16 cellular contexts compared by ENCODE assay signal in the genomic region with DNA sequence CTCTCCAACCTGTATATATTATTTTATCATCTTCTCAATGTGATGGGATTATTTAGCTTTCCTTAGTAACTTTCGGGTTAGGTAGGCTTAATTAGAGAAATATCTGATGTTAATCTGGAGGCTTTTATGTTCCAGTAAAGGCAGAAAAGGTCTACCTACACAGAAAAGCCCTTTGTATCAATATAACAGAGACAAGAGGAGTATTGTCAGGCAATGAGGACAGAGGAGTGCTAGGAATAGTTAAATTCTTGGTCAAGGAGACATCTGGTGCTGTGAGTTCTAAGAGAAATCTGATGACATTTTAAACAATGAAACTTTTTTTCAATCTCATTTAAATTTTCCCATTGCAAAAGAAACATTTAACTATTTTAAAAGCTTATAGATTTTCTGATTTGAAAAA. TPM values are rescaled to one million over a fixed set of nuclear protein-coding genes. Genes with fewer than 3 reads are reported as not detected.
DNase-seq lines count a peak whose midpoint lies in the region; ATAC-seq and TF ChIP-seq lines count a peak whose summit lies in the region.
"Had no signal": no experiment of that assay in that cellular context is flagged by ENCODE, and none has a peak within 500 bp of the region (broad histone marks: within the 10 kb centered on the region; RNA-seq: fewer than 3 reads in every experiment).

No MANE protein-coding gene starts in this region.

- peak overlapping the region; percentile 76 for H3K27ac ChIP-seq in HUES48 (ENCODE audit: low read depth, low read length)
- H3K27ac ChIP-seq: A549, C4-2B, GM23248 had no signal

- H3K9me3 ChIP-seq in HUES48 (ENCODE audit: control insufficient read depth, insufficient read depth, low read length) (no peaks in the 10 kb centered on the region), T-helper 17 cell (ENCODE audit: control insufficient read depth, low read length, poor library complexity, severe bottlenecking) (no peaks in the 10 kb centered on the region)
- H3K9me3 ChIP-seq: A549, BE2C had no signal

- H3K27ac Mint-ChIP-seq in T-helper 17 cell (peak overlapping the region; percentile 32), mesothelial cell of epicardium (peak overlapping the region; percentile 19)
- peak overlapping the region; percentile 40 for H3K27ac Mint-ChIP-seq in stimulated activated effector memory CD8-positive, alpha-beta T cell treated with anti-CD3 and anti-CD28 coated beads, Interleukin-12 subunit alpha, Interleukin-12 subunit beta, amount 100 ng/mL, for 72 hours
- H3K27ac Mint-ChIP-seq: CD8-positive, alpha-beta T cell; IgD-negative memory B cell had no signal

- no peaks in the 10 kb centered on the region for H3K9me3 Mint-ChIP-seq in mesothelial cell of epicardium
- no peaks in the 10 kb centered on the region for H3K9me3 Mint-ChIP-seq in stimulated activated effector memory CD8-positive, alpha-beta T cell treated with anti-CD3 and anti-CD28 coated beads, Interleukin-12 subunit alpha, Interleukin-12 subunit beta, amount 100 ng/mL, for 72 hours
- H3K9me3 Mint-ChIP-seq: CD8-positive, alpha-beta T cell; IgD-negative memory B cell had no signal

- H3K27me3 ChIP-seq in HUES48 (ENCODE audit: control insufficient read depth, insufficient read depth, low read length), result no peaks in the 10 kb centered on the region
- H3K27me3 ChIP-seq: BE2C had no signal

- H3K27me3 Mint-ChIP-seq in T-helper 17 cell (no peaks in the 10 kb centered on the region), mesothelial cell of epicardium (ENCODE audit: low read depth) (peaks cover 3% of the 10 kb centered on the region)
- H3K27me3 Mint-ChIP-seq: IgD-negative memory B cell had no signal

- H3K36me3 Mint-ChIP-seq in T-helper 17 cell (ENCODE audit: low read depth), result peaks cover 17% of the 10 kb centered on the region
- H3K36me3 Mint-ChIP-seq in mesothelial cell of epicardium, result no peaks in the 10 kb centered on the region
- H3K36me3 Mint-ChIP-seq in stimulated activated effector memory CD8-positive, alpha-beta T cell treated with anti-CD3 and anti-CD28 coated beads, Interleukin-12 subunit alpha, Interleukin-12 subunit beta, amount 100 ng/mL, for 72 hours, result no peaks in the 10 kb centered on the region

- no peak for TF ChIP-seq CTCF in mesothelial cell of epicardium (IDR thresholded peaks at IDR 0.05; ENCODE audit: unreplicated experiment)

- ATAC-seq in T-helper 17 cell (no peak), GM18861 (IDR thresholded peaks at IDR 0.05; ENCODE audit: unreplicated experiment) (no peak)
- ATAC-seq in stimulated activated effector memory CD8-positive, alpha-beta T cell treated with anti-CD3 and anti-CD28 coated beads, Interleukin-12 subunit alpha, Interleukin-12 subunit beta, amount 100 ng/mL, for 72 hours, result no peak
- ATAC-seq: A549; CD8-positive, alpha-beta T cell had no signal

- H3K36me3 ChIP-seq in HUES48 (ENCODE audit: control insufficient read depth, insufficient read depth, low read length), result no peaks in the 10 kb centered on the region
- H3K36me3 ChIP-seq: BE2C had no signal

- peaks cover 28% of the 10 kb centered on the region for H3K4me1 ChIP-seq in HUES48 (ENCODE audit: control insufficient read depth, insufficient read depth, low read length)
- H3K4me1 ChIP-seq: A549, BE2C had no signal

- no peak overlapping the region for H3K9ac ChIP-seq in HUES48 (ENCODE audit: low read depth, low read length)
- H3K9ac ChIP-seq: GM23248 had no signal

- H3K4me1 Mint-ChIP-seq in T-helper 17 cell (peaks cover 17% of the 10 kb centered on the region), mesothelial cell of epicardium (peaks cover 28% of the 10 kb centered on the region)
- peaks cover 4% of the 10 kb centered on the region for H3K4me1 Mint-ChIP-seq in stimulated activated effector memory CD8-positive, alpha-beta T cell treated with anti-CD3 and anti-CD28 coated beads, Interleukin-12 subunit alpha, Interleukin-12 subunit beta, amount 100 ng/mL, for 72 hours
- H3K4me1 Mint-ChIP-seq: IgD-negative memory B cell had no signal

- H3K4me3 ChIP-seq in HUES48 (ENCODE audit: low read depth, low read length), result peak overlapping the region; percentile 6; the same call in 1 of the 2 replicates
- H3K4me3 ChIP-seq: A549, GM23248 had no signal

- DNase-seq in T-helper 17 cell, result no peak
- DNase-seq in mesothelial cell of epicardium (ENCODE audit: low spot score in 2 of 2, unreplicated experiment in 2 of 2), result no peak
- no peak for DNase-seq in stimulated activated effector memory CD8-positive, alpha-beta T cell treated with anti-CD3 and anti-CD28 coated beads, Interleukin-12 subunit alpha, Interleukin-12 subunit beta, amount 100 ng/mL, for 72 hours (ENCODE audit: low spot score in 2 of 2)
- DNase-seq in SKM-1 treated with dmso at 0.1 percent for 144 hours (lab: John Stamatoyannopoulos, UW; ENCODE audit: unreplicated experiment), result no peak
- DNase-seq in NCI-H2171 (lab: John Stamatoyannopoulos, UW), result no peak
- DNase-seq: BE2C; CD8-positive, alpha-beta T cell; DMS53; GF-D8; H7 had no signal

- no peak overlapping the region for H3K4me3 Mint-ChIP-seq in T-helper 17 cell
- no peak overlapping the region for H3K4me3 Mint-ChIP-seq in mesothelial cell of epicardium
- no peak overlapping the region for H3K4me3 Mint-ChIP-seq in stimulated activated effector memory CD8-positive, alpha-beta T cell treated with anti-CD3 and anti-CD28 coated beads, Interleukin-12 subunit alpha, Interleukin-12 subunit beta, amount 100 ng/mL, for 72 hours
- H3K4me3 Mint-ChIP-seq: CD8-positive, alpha-beta T cell; IgD-negative memory B cell had no signal

RNA-seq across cellular contexts. Expression of a gene that starts 36.1 kb away (rescaled TPM):
- total RNA-seq in T-helper 17 cell, result 10 to 100 TPM; 53.6 to 57.3 TPM
- 7.2 to 8.2 TPM (median 7.6 TPM) in 3 replicates for total RNA-seq in mesothelial cell of epicardium
